Comparison of ENCODE assay signal across 18 cellular contexts in genomic region chr6:72246926-72247325, GRCh38.
A peak's percentile ranks its signal among the peaks of the same experiment; 100 is the strongest.
DNase-seq lines count a peak whose midpoint lies in the region; ATAC-seq, FAIRE-seq and TF ChIP-seq lines count a peak whose summit lies in the region.
"Had no signal": no experiment of that assay in that cellular context is flagged by ENCODE, and none has a peak within 500 bp of the region (broad histone marks: within the 10 kb centered on the region; RNA-seq: fewer than 3 reads in every experiment).

No MANE protein-coding gene starts in this region.

- H3K4me3 ChIP-seq in pancreas (no peak overlapping the region), vagina (no peak overlapping the region)
- H3K4me3 ChIP-seq: adrenal gland, HAP-1, ovary, SJCRH30 had no signal

- WGBS in pancreas, 2 donors: 80 to 84% methylated on average over 4 of the region's 4 CpGs

- no peak for TF ChIP-seq POLR2A in vagina (IDR thresholded peaks at IDR 0.05)

- H3K27ac ChIP-seq in pancreas (no peak overlapping the region), vagina (no peak overlapping the region)
- H3K27ac ChIP-seq: adrenal gland, ovary, SJCRH30 had no signal

- H3K9me3 ChIP-seq in pancreas (no peaks in the 10 kb centered on the region), vagina (no peaks in the 10 kb centered on the region)
- H3K9me3 ChIP-seq: adrenal gland, HAP-1, ovary, SJCRH30 had no signal

- H3K27ac Mint-ChIP-seq in chondrocyte (ENCODE audit: unreplicated experiment): no peak overlapping the region
- H3K27ac Mint-ChIP-seq: activated B cell treated with CpG ODN at 0.5 μM for 24 hours had no signal

- H3K36me3 Mint-ChIP-seq in chondrocyte (ENCODE audit: low read depth): no peaks in the 10 kb centered on the region

- DNase-seq in NCI-H82 (lab: John Stamatoyannopoulos, UW) (peak; percentile 25), NCI-H82 treated with DMSO at 0.1 percent for 48 hours (lab: John Stamatoyannopoulos, UW; ENCODE audit: unreplicated experiment) (no peak), NCI-H226 (peak; percentile 2), chondrocyte (ENCODE audit: low spot score) (no peak), pancreas (no peak), NCI-H345 treated with DMSO at 0.1 percent for 48 hours (lab: John Stamatoyannopoulos, UW; ENCODE audit: unreplicated experiment) (no peak), foreskin melanocyte (no peak), vagina (ENCODE audit: extremely low spot score in 2 of 2) (no peak)
- DNase-seq: activated B cell treated with CpG ODN at 0.5 μM for 24 hours; activated T-cell treated with anti-CD3 and anti-CD28 coated beads for 4 hours; adrenal gland; DMS53; effector memory CD4-positive, alpha-beta T cell; glutamatergic neuron; NCI-H2081 treated with DMSO at 0.1 percent for 48 hours; ovary; SJCRH30 had no signal

- H3K4me1 ChIP-seq in pancreas: no peaks in the 10 kb centered on the region
- no peaks in the 10 kb centered on the region for H3K4me1 ChIP-seq in vagina
- H3K4me1 ChIP-seq: adrenal gland had no signal

- no peaks in the 10 kb centered on the region for H3K36me3 ChIP-seq in pancreas
- H3K36me3 ChIP-seq in vagina: no peaks in the 10 kb centered on the region
- H3K36me3 ChIP-seq: adrenal gland, HAP-1, ovary, SJCRH30 had no signal

- intact Hi-C loops in pancreas (cut with DNase I) (no loop called here), vagina (cut with DNase I) (no loop called here)

- TF ChIP-seq CTCF in chondrocyte (IDR thresholded peaks at IDR 0.05): peak; percentile 31
- no peak for TF ChIP-seq CTCF in pancreas (IDR thresholded peaks at IDR 0.05)
- no peak for TF ChIP-seq CTCF in vagina (IDR thresholded peaks at IDR 0.05)

- no peaks in the 10 kb centered on the region for H3K9me3 Mint-ChIP-seq in chondrocyte (ENCODE audit: low read depth)
- H3K9me3 Mint-ChIP-seq: activated B cell treated with CpG ODN at 0.5 μM for 24 hours had no signal

- H3K4me1 Mint-ChIP-seq in chondrocyte (ENCODE audit: low read depth): peaks cover 12% of the 10 kb centered on the region
- H3K4me1 Mint-ChIP-seq: activated B cell treated with CpG ODN at 0.5 μM for 24 hours had no signal

- H3K27me3 ChIP-seq in pancreas (no peaks in the 10 kb centered on the region), vagina (no peaks in the 10 kb centered on the region)
- H3K27me3 ChIP-seq: adrenal gland, ovary, SJCRH30 had no signal

- FAIRE-seq in pancreas (lab: Jason Lieb, UNC): no peak

- no peaks in the 10 kb centered on the region for H3K27me3 Mint-ChIP-seq in chondrocyte (ENCODE audit: low read depth)
- H3K27me3 Mint-ChIP-seq: activated B cell treated with CpG ODN at 0.5 μM for 24 hours had no signal

- ATAC-seq in pancreas: peak in 3 of 4 donors; percentile 48 to 75 (median 61)

- H3K4me3 Mint-ChIP-seq in chondrocyte (ENCODE audit: unreplicated experiment): no peak overlapping the region
- H3K4me3 Mint-ChIP-seq: activated B cell treated with CpG ODN at 0.5 μM for 24 hours had no signal

Comparison
In these comparisons a context has a peak if more than half of its experiments do, and no peak if none do; other contexts are left out.
1. DNase-seq: peak in NCI-H82 (single experiment) and NCI-H226 (single experiment); none in NCI-H82 treated with DMSO at 0.1 percent for 48 hours (single experiment), chondrocyte (single experiment), pancreas (0 of 6), NCI-H345 treated with DMSO at 0.1 percent for 48 hours (single experiment), foreskin melanocyte (single experiment) and vagina (0 of 2).